In the genomic region with DNA sequence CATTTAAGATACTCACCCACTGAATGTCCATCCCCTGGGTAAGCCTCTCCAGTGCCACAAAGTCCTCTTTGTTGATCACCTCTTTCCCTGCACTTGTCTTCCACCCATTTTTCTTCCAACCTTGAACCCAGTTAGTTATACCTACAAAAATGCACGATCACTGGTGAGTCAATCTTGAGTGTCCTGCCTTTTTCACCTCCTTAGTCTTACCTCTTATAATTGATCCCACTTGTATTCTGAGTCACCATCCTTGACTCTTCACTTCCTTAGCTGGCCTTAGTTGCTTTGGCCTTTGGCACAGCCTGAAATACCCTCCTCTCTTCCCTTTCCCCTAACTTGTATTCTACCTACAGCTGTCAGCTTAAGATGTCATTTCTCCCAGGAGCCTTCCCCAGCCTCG, we compare ENCODE assay signal across 12 cellular contexts. TPM values are rescaled to one million over a fixed set of nuclear protein-coding genes. Genes with fewer than 3 reads are reported as not detected.
"Had no signal": no experiment of that assay in that cellular context is flagged by ENCODE, and none has a peak within 500 bp of the region (broad histone marks: within the 10 kb centered on the region; RNA-seq: fewer than 3 reads in every experiment).

No MANE protein-coding gene starts in this region.

- H3K27me3 ChIP-seq: cardiac muscle cell, heart right ventricle, left lung, thyroid gland had no signal

- H3K9me3 ChIP-seq: heart right ventricle, left lung, thyroid gland had no signal

- H3K4me2 ChIP-seq: smooth muscle cell had no signal

- H3K27me3 Mint-ChIP-seq: activated CD4-positive, alpha-beta T cell treated with anti-CD3 and anti-CD28 coated beads, Interleukin-2, amount 10 ng/mL, durations not matched to agents 24 days and 14 days had no signal

- H3K9me3 Mint-ChIP-seq: activated CD4-positive, alpha-beta T cell treated with anti-CD3 and anti-CD28 coated beads, Interleukin-2, amount 10 ng/mL, durations not matched to agents 24 days and 14 days; natural killer cell had no signal

- H3K27ac ChIP-seq: cardiac muscle cell, heart right ventricle, left lung, thyroid gland had no signal

- H3K4me1 ChIP-seq: left lung, thyroid gland had no signal

- H3K4me3 Mint-ChIP-seq: activated CD4-positive, alpha-beta T cell treated with anti-CD3 and anti-CD28 coated beads, Interleukin-2, amount 10 ng/mL, durations not matched to agents 24 days and 14 days; natural killer cell had no signal

- H3K27ac Mint-ChIP-seq: activated CD4-positive, alpha-beta T cell treated with anti-CD3 and anti-CD28 coated beads, Interleukin-2, amount 10 ng/mL, durations not matched to agents 24 days and 14 days; natural killer cell had no signal

- ATAC-seq: heart right ventricle, left lung, natural killer cell, right cardiac atrium had no signal

- DNase-seq: activated CD4-positive, alpha-beta T cell treated with anti-CD3 and anti-CD28 coated beads, Interleukin-2, amount 10 ng/mL, durations not matched to agents 24 days and 14 days; activated CD8-positive, alpha-beta memory T cell treated with anti-CD3 and anti-CD28 coated beads for 24 hours; activated gamma-delta T cell treated with Interleukin-2 at 50 U/mL for 16 hours; heart right ventricle; left lung; natural killer cell; right cardiac atrium; T-helper 1 cell; thyroid gland had no signal

- H3K4me3 ChIP-seq: cardiac muscle cell, heart right ventricle, left lung, smooth muscle cell, thyroid gland had no signal

RNA-seq across cellular contexts. Expression of gene COLEC11, which starts 47.0 kb away (rescaled TPM):
- total RNA-seq: astrocyte had no signal
